5 cellular contexts compared by ENCODE assay signal in genomic region chr13:59205501-59205900, GRCh38.
"Had no signal": no experiment of that assay in that cellular context is flagged by ENCODE, and none has a peak within 500 bp of the region (broad histone marks: within the 10 kb centered on the region; RNA-seq: fewer than 3 reads in every experiment).

No MANE protein-coding gene starts in this region.

- H3K9me3 Mint-ChIP-seq: HFFc6 had no signal

- DNase-seq: GM23248, GOT3, H7, HFFc6, IMR-90 had no signal

- H3K4me3 Mint-ChIP-seq: HFFc6 had no signal

- H3K27ac Mint-ChIP-seq: HFFc6 had no signal
